ENCODE assay signal across 1 cellular context in the genomic region with DNA sequence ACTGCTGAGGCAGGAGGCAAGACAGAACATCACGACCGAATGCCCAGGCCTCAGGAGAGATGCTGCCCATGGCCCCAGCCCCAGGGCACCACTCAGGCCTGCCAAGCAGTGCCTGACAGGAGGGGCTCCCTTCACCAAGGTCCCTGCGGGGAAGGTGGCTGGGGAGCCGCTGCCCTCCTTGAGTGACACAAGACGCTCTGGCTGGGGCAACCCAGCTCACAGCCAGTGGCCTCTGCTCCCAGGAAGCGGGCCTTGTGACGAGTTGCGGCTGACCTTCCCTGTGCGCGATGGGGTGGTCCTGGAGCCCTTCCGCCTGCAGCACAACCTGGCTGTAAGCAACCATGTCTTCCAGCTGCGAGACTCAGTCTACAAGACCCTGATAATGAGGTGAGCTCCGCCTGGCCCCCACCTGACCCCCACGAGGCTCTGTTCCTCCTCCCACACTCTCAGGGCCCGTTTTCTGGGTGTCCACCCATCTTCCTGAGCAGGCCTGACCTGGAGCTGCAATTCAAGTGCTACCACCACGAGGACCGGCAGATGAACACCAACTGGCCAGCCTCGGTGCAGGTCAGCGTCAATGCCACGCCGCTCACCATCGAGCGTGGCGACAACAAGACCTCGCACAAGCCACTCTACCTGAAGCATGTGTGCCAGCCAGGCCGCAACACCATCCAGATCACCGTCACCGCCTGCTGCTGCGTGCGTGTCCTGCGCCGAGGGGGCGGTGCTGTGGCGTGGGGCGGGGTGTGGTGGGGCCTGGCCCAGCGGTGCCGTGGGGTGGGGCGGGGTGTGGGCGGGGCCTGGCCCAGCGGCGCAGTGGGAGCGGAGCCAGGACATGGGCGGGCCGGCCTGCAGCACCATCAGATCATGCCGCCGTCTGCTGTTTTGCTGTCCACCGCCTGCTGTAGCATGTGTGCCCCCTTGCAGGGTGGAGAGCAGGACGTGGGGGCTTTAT.
TF ChIP-seq lines count a peak whose summit lies in the region.

No MANE protein-coding gene starts in this region.

TF ChIP-seq in K562, 482 proteins besides CTCF, POLR2A, EP300 and RAD21 (continued from another document and continues in another):
- TF ChIP-seq GTF2F1 (IDR thresholded peaks at IDR 0.05; ENCODE audit: low read depth, low read length) (no peak), GTF2A2 (tag; IDR thresholded peaks at IDR 0.05) (no peak), POU5F1 (IDR thresholded peaks at IDR 0.05; ENCODE audit: borderline replicate concordance, low read depth, low read length, partially characterized antibody) (no peak), L3MBTL2 (IDR thresholded peaks at IDR 0.05) (peak; percentile 96), RBFOX2 (IDR thresholded peaks at IDR 0.05; ENCODE audit: low read depth, low read length) (peak; percentile 75), YBX1 (IDR thresholded peaks at IDR 0.05) (no peak), ZKSCAN1 (IDR thresholded peaks at IDR 0.05; ENCODE audit: low read depth, low read length) (0 out of 2 replicates have a peak, but pooled peaks have one; percentile 48), HDAC1 (IDR thresholded peaks at IDR 0.05) (peak in 1 of 2 experiments; percentile 88; a peak in 2 of 4 replicates), ZNF431 (CRISPR knock-in tag; IDR thresholded peaks at IDR 0.05) (peak; percentile 58; the same call in 1 of the 2 replicates), RBBP5 (IDR thresholded peaks at IDR 0.05; ENCODE audit: borderline replicate concordance, insufficient read depth, low read length, poor library complexity, severe bottlenecking) (peak; percentile 26), PTRF (tag; IDR thresholded peaks at IDR 0.05) (no peak), POLR2AphosphoS5 (IDR thresholded peaks at IDR 0.05; ENCODE audit: control insufficient read depth, insufficient read depth, low read depth, low read length) (peak; percentile 34; the same call in 1 of the 2 replicates), NR2C1 (IDR thresholded peaks at IDR 0.05) (no peak), NR2C1 (tag; IDR thresholded peaks at IDR 0.05) (peak; percentile 22; the same call in 1 of the 2 replicates), PRMT5 (CRISPR knock-in tag; IDR thresholded peaks at IDR 0.05) (no peak), ZBTB17 (CRISPR knock-in tag; IDR thresholded peaks at IDR 0.05) (peak; percentile 64; the same call in 1 of the 2 replicates), TAF1 (IDR thresholded peaks at IDR 0.05; ENCODE audit: control insufficient read depth, extremely low read depth, insufficient read depth, low read length, severe bottlenecking) (peak; percentile 49), ZNF445 (CRISPR knock-in tag; IDR thresholded peaks at IDR 0.05; ENCODE audit: low read depth) (no peak), JUN (IDR thresholded peaks at IDR 0.05; ENCODE audit: borderline replicate concordance, low read depth, low read length) (0 out of 2 replicates have a peak, but pooled peaks have one; percentile 7), JUN (CRISPR knock-in tag; IDR thresholded peaks at IDR 0.05; ENCODE audit: borderline replicate concordance) (no peak), FOXK2 (conservative IDR thresholded peaks at IDR 0.05 in 1 of 2, IDR thresholded peaks at IDR 0.05 in 1 of 2; ENCODE audit: low read depth in 2 of 2) (peak; percentile 33 to 45; a peak in 2 of 4 replicates), FOXP1 (CRISPR knock-in tag; IDR thresholded peaks at IDR 0.05) (0 out of 2 replicates have a peak, but pooled peaks have one; percentile 74), ELF4 (CRISPR knock-in tag; IDR thresholded peaks at IDR 0.05) (no peak), MTA3 (IDR thresholded peaks at IDR 0.05; ENCODE audit: borderline replicate concordance) (peak; percentile 64; the same call in 1 of the 2 replicates), CXXC5 (CRISPR knock-in tag; IDR thresholded peaks at IDR 0.05) (peak; percentile 80), RCOR1 (IDR thresholded peaks at IDR 0.05; ENCODE audit: borderline replicate concordance in 1 of 2, low read depth in 2 of 2, low read length in 2 of 2) (0 out of 4 replicates have a peak, but pooled peaks of 1 of the 2 experiments have one; percentile 16), ZC3H11A (IDR thresholded peaks at IDR 0.05; ENCODE audit: low read depth, low read length) (no peak), KAT7 (CRISPR knock-in tag; IDR thresholded peaks at IDR 0.05; ENCODE audit: borderline replicate concordance) (no peak), TBP (optimal IDR thresholded peaks at IDR 0.05; ENCODE audit: low read depth, low read length) (peak; percentile 31)
- TF ChIP-seq, protein P1, sequence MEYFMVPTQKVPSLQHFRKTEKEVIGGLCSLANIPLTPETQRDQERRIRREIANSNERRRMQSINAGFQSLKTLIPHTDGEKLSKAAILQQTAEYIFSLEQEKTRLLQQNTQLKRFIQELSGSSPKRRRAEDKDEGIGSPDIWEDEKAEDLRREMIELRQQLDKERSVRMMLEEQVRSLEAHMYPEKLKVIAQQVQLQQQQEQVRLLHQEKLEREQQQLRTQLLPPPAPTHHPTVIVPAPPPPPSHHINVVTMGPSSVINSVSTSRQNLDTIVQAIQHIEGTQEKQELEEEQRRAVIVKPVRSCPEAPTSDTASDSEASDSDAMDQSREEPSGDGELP (CRISPR knock-in tag; IDR thresholded peaks at IDR 0.05; ENCODE audit: borderline replicate concordance) = peak; percentile 73
- TF ChIP-seq, protein P2, sequence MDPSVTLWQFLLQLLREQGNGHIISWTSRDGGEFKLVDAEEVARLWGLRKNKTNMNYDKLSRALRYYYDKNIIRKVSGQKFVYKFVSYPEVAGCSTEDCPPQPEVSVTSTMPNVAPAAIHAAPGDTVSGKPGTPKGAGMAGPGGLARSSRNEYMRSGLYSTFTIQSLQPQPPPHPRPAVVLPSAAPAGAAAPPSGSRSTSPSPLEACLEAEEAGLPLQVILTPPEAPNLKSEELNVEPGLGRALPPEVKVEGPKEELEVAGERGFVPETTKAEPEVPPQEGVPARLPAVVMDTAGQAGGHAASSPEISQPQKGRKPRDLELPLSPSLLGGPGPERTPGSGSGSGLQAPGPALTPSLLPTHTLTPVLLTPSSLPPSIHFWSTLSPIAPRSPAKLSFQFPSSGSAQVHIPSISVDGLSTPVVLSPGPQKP (CRISPR knock-in tag; IDR thresholded peaks at IDR 0.05) = no peak
- TF ChIP-seq, protein P3, sequence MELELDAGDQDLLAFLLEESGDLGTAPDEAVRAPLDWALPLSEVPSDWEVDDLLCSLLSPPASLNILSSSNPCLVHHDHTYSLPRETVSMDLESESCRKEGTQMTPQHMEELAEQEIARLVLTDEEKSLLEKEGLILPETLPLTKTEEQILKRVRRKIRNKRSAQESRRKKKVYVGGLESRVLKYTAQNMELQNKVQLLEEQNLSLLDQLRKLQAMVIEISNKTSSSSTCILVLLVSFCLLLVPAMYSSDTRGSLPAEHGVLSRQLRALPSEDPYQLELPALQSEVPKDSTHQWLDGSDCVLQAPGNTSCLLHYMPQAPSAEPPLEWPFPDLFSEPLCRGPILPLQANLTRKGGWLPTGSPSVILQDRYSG (tag; conservative IDR thresholded peaks at IDR 0.05; ENCODE audit: low read depth) = peak; percentile 68; the same call in 1 of the 2 replicates
- TF ChIP-seq, protein P4, sequence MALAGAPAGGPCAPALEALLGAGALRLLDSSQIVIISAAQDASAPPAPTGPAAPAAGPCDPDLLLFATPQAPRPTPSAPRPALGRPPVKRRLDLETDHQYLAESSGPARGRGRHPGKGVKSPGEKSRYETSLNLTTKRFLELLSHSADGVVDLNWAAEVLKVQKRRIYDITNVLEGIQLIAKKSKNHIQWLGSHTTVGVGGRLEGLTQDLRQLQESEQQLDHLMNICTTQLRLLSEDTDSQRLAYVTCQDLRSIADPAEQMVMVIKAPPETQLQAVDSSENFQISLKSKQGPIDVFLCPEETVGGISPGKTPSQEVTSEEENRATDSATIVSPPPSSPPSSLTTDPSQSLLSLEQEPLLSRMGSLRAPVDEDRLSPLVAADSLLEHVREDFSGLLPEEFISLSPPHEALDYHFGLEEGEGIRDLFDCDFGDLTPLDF (CRISPR knock-in tag; IDR thresholded peaks at IDR 0.05) = 0 out of 2 replicates have a peak, but pooled peaks have one; percentile 23
- TF ChIP-seq, protein P5, sequence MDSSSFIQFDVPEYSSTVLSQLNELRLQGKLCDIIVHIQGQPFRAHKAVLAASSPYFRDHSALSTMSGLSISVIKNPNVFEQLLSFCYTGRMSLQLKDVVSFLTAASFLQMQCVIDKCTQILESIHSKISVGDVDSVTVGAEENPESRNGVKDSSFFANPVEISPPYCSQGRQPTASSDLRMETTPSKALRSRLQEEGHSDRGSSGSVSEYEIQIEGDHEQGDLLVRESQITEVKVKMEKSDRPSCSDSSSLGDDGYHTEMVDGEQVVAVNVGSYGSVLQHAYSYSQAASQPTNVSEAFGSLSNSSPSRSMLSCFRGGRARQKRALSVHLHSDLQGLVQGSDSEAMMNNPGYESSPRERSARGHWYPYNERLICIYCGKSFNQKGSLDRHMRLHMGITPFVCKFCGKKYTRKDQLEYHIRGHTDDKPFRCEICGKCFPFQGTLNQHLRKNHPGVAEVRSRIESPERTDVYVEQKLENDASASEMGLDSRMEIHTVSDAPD (CRISPR knock-in tag; IDR thresholded peaks at IDR 0.05) = no peak
- TF ChIP-seq, protein P6, sequence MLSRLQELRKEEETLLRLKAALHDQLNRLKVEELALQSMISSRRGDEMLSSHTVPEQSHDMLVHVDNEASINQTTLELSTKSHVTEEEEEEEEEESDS (CRISPR knock-in tag; IDR thresholded peaks at IDR 0.05) = no peak
- TF ChIP-seq, protein P7, sequence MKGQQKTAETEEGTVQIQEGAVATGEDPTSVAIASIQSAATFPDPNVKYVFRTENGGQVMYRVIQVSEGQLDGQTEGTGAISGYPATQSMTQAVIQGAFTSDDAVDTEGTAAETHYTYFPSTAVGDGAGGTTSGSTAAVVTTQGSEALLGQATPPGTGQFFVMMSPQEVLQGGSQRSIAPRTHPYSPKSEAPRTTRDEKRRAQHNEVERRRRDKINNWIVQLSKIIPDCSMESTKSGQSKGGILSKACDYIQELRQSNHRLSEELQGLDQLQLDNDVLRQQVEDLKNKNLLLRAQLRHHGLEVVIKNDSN (CRISPR knock-in tag; IDR thresholded peaks at IDR 0.05) = peak; percentile 29
- TF ChIP-seq, protein P8, sequence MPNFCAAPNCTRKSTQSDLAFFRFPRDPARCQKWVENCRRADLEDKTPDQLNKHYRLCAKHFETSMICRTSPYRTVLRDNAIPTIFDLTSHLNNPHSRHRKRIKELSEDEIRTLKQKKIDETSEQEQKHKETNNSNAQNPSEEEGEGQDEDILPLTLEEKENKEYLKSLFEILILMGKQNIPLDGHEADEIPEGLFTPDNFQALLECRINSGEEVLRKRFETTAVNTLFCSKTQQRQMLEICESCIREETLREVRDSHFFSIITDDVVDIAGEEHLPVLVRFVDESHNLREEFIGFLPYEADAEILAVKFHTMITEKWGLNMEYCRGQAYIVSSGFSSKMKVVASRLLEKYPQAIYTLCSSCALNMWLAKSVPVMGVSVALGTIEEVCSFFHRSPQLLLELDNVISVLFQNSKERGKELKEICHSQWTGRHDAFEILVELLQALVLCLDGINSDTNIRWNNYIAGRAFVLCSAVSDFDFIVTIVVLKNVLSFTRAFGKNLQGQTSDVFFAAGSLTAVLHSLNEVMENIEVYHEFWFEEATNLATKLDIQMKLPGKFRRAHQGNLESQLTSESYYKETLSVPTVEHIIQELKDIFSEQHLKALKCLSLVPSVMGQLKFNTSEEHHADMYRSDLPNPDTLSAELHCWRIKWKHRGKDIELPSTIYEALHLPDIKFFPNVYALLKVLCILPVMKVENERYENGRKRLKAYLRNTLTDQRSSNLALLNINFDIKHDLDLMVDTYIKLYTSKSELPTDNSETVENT (CRISPR knock-in tag; IDR thresholded peaks at IDR 0.05) = peak; percentile 22; the same call in 1 of the 2 replicates
- TF ChIP-seq, protein P9, sequence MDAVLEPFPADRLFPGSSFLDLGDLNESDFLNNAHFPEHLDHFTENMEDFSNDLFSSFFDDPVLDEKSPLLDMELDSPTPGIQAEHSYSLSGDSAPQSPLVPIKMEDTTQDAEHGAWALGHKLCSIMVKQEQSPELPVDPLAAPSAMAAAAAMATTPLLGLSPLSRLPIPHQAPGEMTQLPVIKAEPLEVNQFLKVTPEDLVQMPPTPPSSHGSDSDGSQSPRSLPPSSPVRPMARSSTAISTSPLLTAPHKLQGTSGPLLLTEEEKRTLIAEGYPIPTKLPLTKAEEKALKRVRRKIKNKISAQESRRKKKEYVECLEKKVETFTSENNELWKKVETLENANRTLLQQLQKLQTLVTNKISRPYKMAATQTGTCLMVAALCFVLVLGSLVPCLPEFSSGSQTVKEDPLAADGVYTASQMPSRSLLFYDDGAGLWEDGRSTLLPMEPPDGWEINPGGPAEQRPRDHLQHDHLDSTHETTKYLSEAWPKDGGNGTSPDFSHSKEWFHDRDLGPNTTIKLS (IDR thresholded peaks at IDR 0.05; ENCODE audit: borderline replicate concordance, low read depth) = peak; percentile 40; the same call in 1 of the 2 replicates
- TF ChIP-seq, protein P10, sequence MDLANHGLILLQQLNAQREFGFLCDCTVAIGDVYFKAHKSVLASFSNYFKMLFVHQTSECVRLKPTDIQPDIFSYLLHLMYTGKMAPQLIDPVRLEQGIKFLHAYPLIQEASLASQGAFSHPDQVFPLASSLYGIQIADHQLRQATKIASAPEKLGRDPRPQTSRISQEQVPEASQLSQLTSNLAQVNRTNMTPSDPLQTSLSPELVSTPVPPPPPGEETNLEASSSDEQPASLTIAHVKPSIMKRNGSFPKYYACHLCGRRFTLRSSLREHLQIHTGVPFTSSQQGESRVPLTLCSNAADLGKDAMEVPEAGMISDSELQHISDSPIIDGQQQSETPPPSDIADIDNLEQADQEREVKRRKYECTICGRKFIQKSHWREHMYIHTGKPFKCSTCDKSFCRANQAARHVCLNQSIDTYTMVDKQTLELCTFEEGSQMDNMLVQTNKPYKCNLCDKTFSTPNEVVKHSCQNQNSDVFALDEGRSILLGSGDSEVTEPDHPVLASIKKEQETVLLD (IDR thresholded peaks at IDR 0.05) = 0 out of 2 replicates have a peak, but pooled peaks have one; percentile 40
- TF ChIP-seq, protein P11, sequence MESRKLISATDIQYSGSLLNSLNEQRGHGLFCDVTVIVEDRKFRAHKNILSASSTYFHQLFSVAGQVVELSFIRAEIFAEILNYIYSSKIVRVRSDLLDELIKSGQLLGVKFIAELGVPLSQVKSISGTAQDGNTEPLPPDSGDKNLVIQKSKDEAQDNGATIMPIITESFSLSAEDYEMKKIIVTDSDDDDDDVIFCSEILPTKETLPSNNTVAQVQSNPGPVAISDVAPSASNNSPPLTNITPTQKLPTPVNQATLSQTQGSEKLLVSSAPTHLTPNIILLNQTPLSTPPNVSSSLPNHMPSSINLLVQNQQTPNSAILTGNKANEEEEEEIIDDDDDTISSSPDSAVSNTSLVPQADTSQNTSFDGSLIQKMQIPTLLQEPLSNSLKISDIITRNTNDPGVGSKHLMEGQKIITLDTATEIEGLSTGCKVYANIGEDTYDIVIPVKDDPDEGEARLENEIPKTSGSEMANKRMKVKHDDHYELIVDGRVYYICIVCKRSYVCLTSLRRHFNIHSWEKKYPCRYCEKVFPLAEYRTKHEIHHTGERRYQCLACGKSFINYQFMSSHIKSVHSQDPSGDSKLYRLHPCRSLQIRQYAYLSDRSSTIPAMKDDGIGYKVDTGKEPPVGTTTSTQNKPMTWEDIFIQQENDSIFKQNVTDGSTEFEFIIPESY (CRISPR knock-in tag; IDR thresholded peaks at IDR 0.05) = peak; percentile 35; the same call in 1 of the 2 replicates
- TF ChIP-seq, protein P12, sequence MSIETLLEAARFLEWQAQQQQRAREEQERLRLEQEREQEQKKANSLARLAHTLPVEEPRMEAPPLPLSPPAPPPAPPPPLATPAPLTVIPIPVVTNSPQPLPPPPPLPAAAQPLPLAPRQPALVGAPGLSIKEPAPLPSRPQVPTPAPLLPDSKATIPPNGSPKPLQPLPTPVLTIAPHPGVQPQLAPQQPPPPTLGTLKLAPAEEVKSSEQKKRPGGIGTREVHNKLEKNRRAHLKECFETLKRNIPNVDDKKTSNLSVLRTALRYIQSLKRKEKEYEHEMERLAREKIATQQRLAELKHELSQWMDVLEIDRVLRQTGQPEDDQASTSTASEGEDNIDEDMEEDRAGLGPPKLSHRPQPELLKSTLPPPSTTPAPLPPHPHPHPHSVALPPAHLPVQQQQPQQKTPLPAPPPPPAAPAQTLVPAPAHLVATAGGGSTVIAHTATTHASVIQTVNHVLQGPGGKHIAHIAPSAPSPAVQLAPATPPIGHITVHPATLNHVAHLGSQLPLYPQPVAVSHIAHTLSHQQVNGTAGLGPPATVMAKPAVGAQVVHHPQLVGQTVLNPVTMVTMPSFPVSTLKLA (conservative IDR thresholded peaks at IDR 0.05) = peak; percentile 74 to 87
